Comparison of ENCODE assay signal across 9 cellular contexts in the genomic region with DNA sequence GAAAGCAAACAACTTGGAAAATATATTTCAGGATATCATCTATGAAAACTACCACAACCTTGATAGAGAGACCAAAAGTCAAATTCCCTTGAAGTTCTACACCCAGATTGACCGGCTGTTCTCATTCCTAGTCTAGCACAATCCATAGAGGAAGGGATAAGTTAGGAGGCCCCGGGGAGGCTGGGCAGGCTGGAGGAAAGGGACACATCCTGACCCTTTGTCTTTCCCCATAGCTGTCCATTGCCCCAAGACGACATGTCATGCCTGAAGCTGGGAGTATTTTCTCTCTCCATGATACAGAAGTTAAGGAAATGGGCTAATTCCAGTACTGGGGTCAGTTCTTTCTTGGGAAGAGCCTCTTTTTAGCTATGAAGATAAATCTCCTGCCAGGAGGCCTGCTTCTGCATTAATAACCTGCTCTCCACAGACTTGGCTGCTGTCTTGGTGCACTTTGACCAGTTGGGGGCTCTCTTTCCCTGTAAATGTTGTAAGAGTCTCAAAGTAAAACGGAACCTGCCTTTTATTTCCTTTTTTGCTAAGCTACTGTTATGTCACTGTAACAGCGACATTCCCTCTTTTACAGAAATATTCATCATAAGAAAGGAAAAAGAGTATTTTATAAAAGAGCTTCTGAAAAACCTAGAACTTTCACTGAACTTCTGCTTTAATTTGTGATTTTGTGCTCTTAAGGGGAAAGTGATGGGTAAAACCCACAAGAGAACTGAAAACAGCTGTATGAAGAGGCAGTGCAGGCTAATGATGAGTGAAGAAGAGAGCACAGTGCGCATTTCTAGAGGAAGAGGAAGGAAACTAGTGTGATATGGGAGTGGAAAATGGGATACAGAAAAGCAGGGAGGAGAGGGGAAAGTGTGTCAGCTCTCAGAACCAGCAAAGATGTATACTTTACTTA. TPM values are rescaled to one million over a fixed set of nuclear protein-coding genes. Genes with fewer than 3 reads are reported as not detected.
DNase-seq lines count a peak whose midpoint lies in the region; ATAC-seq and TF ChIP-seq lines count a peak whose summit lies in the region.
"Not testable (repeated sequence)": the region's sequence is repeated elsewhere in the genome, so short reads cannot be mapped to it uniquely, and the experiment has no call there.
"Had no signal": no experiment of that assay in that cellular context is flagged by ENCODE, and none has a peak within 500 bp of the region (broad histone marks: within the 10 kb centered on the region; RNA-seq: fewer than 3 reads in every experiment).

No MANE protein-coding gene starts in this region.

- H3K9me3 Mint-ChIP-seq in activated CD4-positive, alpha-beta memory T cell treated with anti-CD3 and anti-CD28 coated beads, Interleukin-2, amount 10 ng/mL, durations not matched to agents 7 days and 5 days; effector memory CD8-positive, alpha-beta T cell; stimulated activated naive CD8-positive, alpha-beta T cell treated with anti-CD3 and anti-CD28 coated beads, Interleukin-15, amount 100 ng/mL, for 72 hours: not testable (repeated sequence)

- H3K4me3 Mint-ChIP-seq in activated CD4-positive, alpha-beta memory T cell treated with anti-CD3 and anti-CD28 coated beads, Interleukin-2, amount 10 ng/mL, durations not matched to agents 7 days and 5 days = not testable (repeated sequence)
- H3K4me3 Mint-ChIP-seq in effector memory CD8-positive, alpha-beta T cell = peak overlapping the region; percentile 40 to 48
- H3K4me3 Mint-ChIP-seq in stimulated activated naive CD8-positive, alpha-beta T cell treated with anti-CD3 and anti-CD28 coated beads, Interleukin-15, amount 100 ng/mL, for 72 hours = peak overlapping the region; percentile 22 to 53

- intact Hi-C loops in lower lobe of right lung (cut with DNase I) = not testable (repeated sequence)

- not testable (repeated sequence) for H3K27ac ChIP-seq in lower lobe of right lung

- H3K9me3 ChIP-seq in lower lobe of right lung = not testable (repeated sequence)

- H3K27me3 Mint-ChIP-seq in activated CD4-positive, alpha-beta memory T cell treated with anti-CD3 and anti-CD28 coated beads, Interleukin-2, amount 10 ng/mL, durations not matched to agents 7 days and 5 days = peaks cover 29% of the 10 kb centered on the region
- peaks cover 6 to 22% of the 10 kb centered on the region in 2 donors for H3K27me3 Mint-ChIP-seq in effector memory CD8-positive, alpha-beta T cell
- not testable (repeated sequence) for H3K27me3 Mint-ChIP-seq in stimulated activated naive CD8-positive, alpha-beta T cell treated with anti-CD3 and anti-CD28 coated beads, Interleukin-15, amount 100 ng/mL, for 72 hours

- not testable (repeated sequence) for H3K4me1 Mint-ChIP-seq in activated CD4-positive, alpha-beta memory T cell treated with anti-CD3 and anti-CD28 coated beads, Interleukin-2, amount 10 ng/mL, durations not matched to agents 7 days and 5 days; effector memory CD8-positive, alpha-beta T cell (ENCODE audit: low read depth in 2 of 2); stimulated activated naive CD8-positive, alpha-beta T cell treated with anti-CD3 and anti-CD28 coated beads, Interleukin-15, amount 100 ng/mL, for 72 hours

- not testable (repeated sequence) for H3K36me3 Mint-ChIP-seq in activated CD4-positive, alpha-beta memory T cell treated with anti-CD3 and anti-CD28 coated beads, Interleukin-2, amount 10 ng/mL, durations not matched to agents 7 days and 5 days (ENCODE audit: low read depth); effector memory CD8-positive, alpha-beta T cell (ENCODE audit: insufficient read depth)

- H3K27me3 ChIP-seq in lower lobe of right lung (ENCODE audit: low read depth) = not testable (repeated sequence)

- not testable (repeated sequence) for H3K4me1 ChIP-seq in lower lobe of right lung

- H3K36me3 ChIP-seq in lower lobe of right lung = not testable (repeated sequence)

- H3K4me3 ChIP-seq in lower lobe of right lung = not testable (repeated sequence)

- not testable (repeated sequence) for H3K27ac Mint-ChIP-seq in activated CD4-positive, alpha-beta memory T cell treated with anti-CD3 and anti-CD28 coated beads, Interleukin-2, amount 10 ng/mL, durations not matched to agents 7 days and 5 days; effector memory CD8-positive, alpha-beta T cell; stimulated activated naive CD8-positive, alpha-beta T cell treated with anti-CD3 and anti-CD28 coated beads, Interleukin-15, amount 100 ng/mL, for 72 hours

- ATAC-seq in GM21367 (IDR thresholded peaks at IDR 0.05; ENCODE audit: unreplicated experiment) (peak; percentile 96), HG03108 (IDR thresholded peaks at IDR 0.05; ENCODE audit: unreplicated experiment) (peak; percentile 91), lower lobe of right lung (peak; percentile 84 to 86)
- peak; percentile 95 for ATAC-seq in effector memory CD8-positive, alpha-beta T cell (replicated peaks)
- ATAC-seq in stimulated activated naive CD8-positive, alpha-beta T cell treated with anti-CD3 and anti-CD28 coated beads, Interleukin-15, amount 100 ng/mL, for 72 hours = peak; percentile 87

- TF ChIP-seq CTCF in lower lobe of right lung (IDR thresholded peaks at IDR 0.05) = peak; percentile 63

- CTCF ChIA-PET in activated CD4-positive, alpha-beta memory T cell treated with anti-CD3 and anti-CD28 coated beads, Interleukin-2, amount 10 ng/mL, durations not matched to agents 7 days and 5 days (lab: Charles Lee) = interaction anchor here (0.7 to 2.5 kb wide), 19 partner anchors 9 to 270 kb away, joined by 3 to 21 read pairs (median 4); a partner anchor contains a TSS

- POLR2A ChIA-PET in activated CD4-positive, alpha-beta memory T cell treated with anti-CD3 and anti-CD28 coated beads, Interleukin-2, amount 10 ng/mL, durations not matched to agents 7 days and 5 days (lab: Charles Lee) = not testable (repeated sequence)

- in situ Hi-C loops in G401 (cut with HindIII; ENCODE audit: low sequenced_read_pairs) = not testable (repeated sequence)

- DNase-seq in G401 (ENCODE audit: low spot score) (peak; percentile 10), NCI-H69 (lab: John Stamatoyannopoulos, UW) (peak; percentile 41)
- peak; percentile 43 for DNase-seq in activated CD4-positive, alpha-beta memory T cell treated with anti-CD3 and anti-CD28 coated beads, Interleukin-2, amount 10 ng/mL, durations not matched to agents 7 days and 5 days
- peak; percentile 31 to 47 (median 35) for DNase-seq in effector memory CD8-positive, alpha-beta T cell
- not testable (repeated sequence) for DNase-seq in lower lobe of right lung
- DNase-seq in stimulated activated naive CD8-positive, alpha-beta T cell treated with anti-CD3 and anti-CD28 coated beads, Interleukin-15, amount 100 ng/mL, for 72 hours = peak; percentile 47 to 56

RNA-seq across cellular contexts. Expression of a gene that starts 6.9 kb away (rescaled TPM):
- not detected in 2 replicates for total RNA-seq in G401 (2014; rRNA removed; shearing (Covaris generic))
- total RNA-seq in activated CD4-positive, alpha-beta memory T cell treated with anti-CD3 and anti-CD28 coated beads, Interleukin-2, amount 10 ng/mL, durations not matched to agents 7 days and 5 days = not detected
- total RNA-seq in lower lobe of right lung = not detected
- total RNA-seq: lower leg skin had no signal

RNA-seq across cellular contexts. Expression of a gene that starts 7.7 kb away (rescaled TPM):
- not detected in 2 replicates for total RNA-seq in G401 (2014; rRNA removed; shearing (Covaris generic))
- not detected for total RNA-seq in activated CD4-positive, alpha-beta memory T cell treated with anti-CD3 and anti-CD28 coated beads, Interleukin-2, amount 10 ng/mL, durations not matched to agents 7 days and 5 days
- total RNA-seq in lower lobe of right lung = not detected
- total RNA-seq: lower leg skin had no signal

RNA-seq across cellular contexts. Expression of a gene that starts 11.8 kb away (rescaled TPM):
- not detected in 2 replicates for total RNA-seq in G401 (2014; rRNA removed; shearing (Covaris generic))
- total RNA-seq in activated CD4-positive, alpha-beta memory T cell treated with anti-CD3 and anti-CD28 coated beads, Interleukin-2, amount 10 ng/mL, durations not matched to agents 7 days and 5 days = not detected
- not detected for total RNA-seq in lower lobe of right lung
- total RNA-seq: lower leg skin had no signal

RNA-seq across cellular contexts. Expression of a gene that starts 22.0 kb away (rescaled TPM):
- total RNA-seq in G401 (2014; rRNA removed; shearing (Covaris generic)) = not detected in 2 replicates
- total RNA-seq in activated CD4-positive, alpha-beta memory T cell treated with anti-CD3 and anti-CD28 coated beads, Interleukin-2, amount 10 ng/mL, durations not matched to agents 7 days and 5 days = not detected
- total RNA-seq in lower lobe of right lung = not detected
- total RNA-seq: lower leg skin had no signal

RNA-seq across cellular contexts. Expression of a gene that starts 28.7 kb away (rescaled TPM):
- total RNA-seq in G401 (2014; rRNA removed; shearing (Covaris generic)) = not detected in 2 replicates
- not detected for total RNA-seq in activated CD4-positive, alpha-beta memory T cell treated with anti-CD3 and anti-CD28 coated beads, Interleukin-2, amount 10 ng/mL, durations not matched to agents 7 days and 5 days
- total RNA-seq in lower lobe of right lung = not detected
- total RNA-seq: lower leg skin had no signal
